ENCODE assay signal across 21 cellular contexts in the genomic region with DNA sequence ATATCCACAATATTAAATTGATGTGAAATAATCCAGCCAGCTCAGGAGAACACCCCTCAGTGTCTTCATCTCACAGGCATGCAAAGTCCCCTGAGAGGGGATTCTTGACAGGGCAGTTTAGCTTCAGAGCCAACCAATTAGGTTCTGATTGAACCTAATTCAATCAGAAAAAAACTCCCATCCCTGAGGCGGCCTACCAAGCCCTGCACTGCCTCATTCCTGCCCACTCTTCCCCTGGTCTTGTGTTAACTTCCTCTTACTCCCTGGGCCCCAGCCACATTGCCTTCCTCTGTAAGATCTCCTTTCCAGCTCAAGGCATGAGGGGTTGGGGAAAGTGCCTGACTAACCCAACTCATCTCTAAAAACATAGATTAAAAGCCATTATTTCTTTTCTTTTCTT. TPM values are rescaled to one million over a fixed set of nuclear protein-coding genes. Genes with fewer than 3 reads are reported as not detected.
DNase-seq lines count a peak whose midpoint lies in the region; ATAC-seq and TF ChIP-seq lines count a peak whose summit lies in the region.
"Had no signal": no experiment of that assay in that cellular context is flagged by ENCODE, and none has a peak within 500 bp of the region (broad histone marks: within the 10 kb centered on the region; RNA-seq: fewer than 3 reads in every experiment).

No MANE protein-coding gene starts in this region.

- 28 to 52% (median 44%) methylated on average over 1 of the region's 1 CpG for WGBS in spleen, 5 donors

- H3K4me1 ChIP-seq in right atrium auricular region, result peaks cover 0 to 39% of the 10 kb centered on the region in 2 donors
- peaks cover 0 to 56% (median 24%) of the 10 kb centered on the region in 6 donors for H3K4me1 ChIP-seq in spleen
- H3K4me1 ChIP-seq: A549 had no signal

- peaks cover 1% of the 10 kb centered on the region for H3K27me3 Mint-ChIP-seq in activated naive CD4-positive, alpha-beta T cell treated with anti-CD3 and anti-CD28 coated beads, Interleukin-2, amount 50 U/mL, for 24 hours
- H3K27me3 Mint-ChIP-seq: CD4-positive, alpha-beta T cell had no signal

- H3K4me3 ChIP-seq in right atrium auricular region (no peak overlapping the region), spleen (no peak overlapping the region)
- H3K4me3 ChIP-seq: A549, vagina had no signal

- H3K27me3 ChIP-seq in right atrium auricular region (no peaks in the 10 kb centered on the region), spleen (replicated peaks in 1 of 7) (no peaks in the 10 kb centered on the region)
- H3K27me3 ChIP-seq: vagina had no signal

- no peak for TF ChIP-seq POLR2A in spleen (IDR thresholded peaks at IDR 0.05)

- H3K27ac ChIP-seq in right atrium auricular region (peak overlapping the region; percentile 35 to 50), spleen (peak overlapping the region in 5 of 8 donors; percentile 41 to 73 (median 64))
- H3K27ac ChIP-seq: A549, vagina had no signal

- intact Hi-C loops in spleen (cut with DNase I; ENCODE audit: low total_unique reads), result no loop called here

- no peaks in the 10 kb centered on the region for H3K4me1 Mint-ChIP-seq in activated naive CD4-positive, alpha-beta T cell treated with anti-CD3 and anti-CD28 coated beads, Interleukin-2, amount 50 U/mL, for 24 hours
- H3K4me1 Mint-ChIP-seq: activated B cell treated with CpG ODN at 0.5 μM for 24 hours, IgD-negative memory B cell had no signal

- DNase-seq in activated naive CD4-positive, alpha-beta T cell treated with anti-CD3 and anti-CD28 coated beads, Interleukin-2, amount 50 U/mL, for 72 hours (ENCODE audit: low spot score in 2 of 2), result no peak
- DNase-seq in UCSD-AML1 (lab: John Stamatoyannopoulos, UW; ENCODE audit: unreplicated experiment) (peak; percentile 44), right atrium auricular region (ENCODE audit: low spot score) (no peak), spleen (no peak), KG1 (lab: John Stamatoyannopoulos, UW) (no peak)
- DNase-seq in stimulated activated CD4-positive, alpha-beta T cell treated with anti-CD3 and anti-CD28 coated beads, Interleukin-2, amount 100 ng/mL, for 24 hours, result no peak
- DNase-seq: activated B cell treated with CpG ODN at 0.5 μM for 24 hours; activated CD8-positive, alpha-beta memory T cell treated with anti-CD3 and anti-CD28 coated beads for 24 hours; amniotic stem cell; CD4-positive, alpha-beta T cell; effector CD8-positive, alpha-beta T cell; kidney glomerular epithelial cell; NCI-H1092; NCI-H774; stimulated activated CD4-positive, alpha-beta T cell treated with anti-CD3 and anti-CD28 coated beads, Interleukin-2, amount 100 ng/mL, for 48 hours had no signal

- no peaks in the 10 kb centered on the region for H3K9me3 Mint-ChIP-seq in activated naive CD4-positive, alpha-beta T cell treated with anti-CD3 and anti-CD28 coated beads, Interleukin-2, amount 50 U/mL, for 24 hours
- H3K9me3 Mint-ChIP-seq in activated naive CD4-positive, alpha-beta T cell treated with anti-CD3 and anti-CD28 coated beads, Interleukin-2, amount 50 U/mL, for 72 hours, result no peaks in the 10 kb centered on the region
- H3K9me3 Mint-ChIP-seq: activated B cell treated with CpG ODN at 0.5 μM for 24 hours had no signal

- H3K9me3 ChIP-seq in right atrium auricular region (no peaks in the 10 kb centered on the region), spleen (peaks cover 0 to 3% (median under 1%) of the 10 kb centered on the region in 8 donors)
- H3K9me3 ChIP-seq: A549, vagina had no signal

- H3K27ac Mint-ChIP-seq in activated naive CD4-positive, alpha-beta T cell treated with anti-CD3 and anti-CD28 coated beads, Interleukin-2, amount 50 U/mL, for 24 hours, result peak overlapping the region; percentile 13
- H3K27ac Mint-ChIP-seq in activated naive CD4-positive, alpha-beta T cell treated with anti-CD3 and anti-CD28 coated beads, Interleukin-2, amount 50 U/mL, for 72 hours, result no peak overlapping the region
- H3K27ac Mint-ChIP-seq: activated B cell treated with CpG ODN at 0.5 μM for 24 hours; CD4-positive, alpha-beta T cell; IgD-negative memory B cell; T-helper 1 cell treated with Interleukin-12 subunit alpha and Interleukin-12 subunit beta and Interleukin-4 antibody, amounts not matched to agents 30 μg/mL and 1 μg/mL, for 36 hours had no signal

- no peak overlapping the region for H3K4me3 Mint-ChIP-seq in activated naive CD4-positive, alpha-beta T cell treated with anti-CD3 and anti-CD28 coated beads, Interleukin-2, amount 50 U/mL, for 24 hours
- H3K4me3 Mint-ChIP-seq: activated B cell treated with CpG ODN at 0.5 μM for 24 hours; CD4-positive, alpha-beta T cell; IgD-negative memory B cell; T-helper 1 cell treated with Interleukin-12 subunit alpha and Interleukin-12 subunit beta and Interleukin-4 antibody, amounts not matched to agents 30 μg/mL and 1 μg/mL, for 36 hours had no signal

- H3K36me3 ChIP-seq in right atrium auricular region (no peaks in the 10 kb centered on the region), spleen (no peaks in the 10 kb centered on the region)
- H3K36me3 ChIP-seq: vagina had no signal

- H3K36me3 Mint-ChIP-seq in activated naive CD4-positive, alpha-beta T cell treated with anti-CD3 and anti-CD28 coated beads, Interleukin-2, amount 50 U/mL, for 24 hours, result peaks cover 2% of the 10 kb centered on the region
- H3K36me3 Mint-ChIP-seq in activated naive CD4-positive, alpha-beta T cell treated with anti-CD3 and anti-CD28 coated beads, Interleukin-2, amount 50 U/mL, for 72 hours, result peaks cover 0 to 3% of the 10 kb centered on the region in 2 donors

- no peak for ATAC-seq in activated naive CD4-positive, alpha-beta T cell treated with anti-CD3 and anti-CD28 coated beads, Interleukin-2, amount 50 U/mL, for 72 hours
- no peak for ATAC-seq in GM19395 (IDR thresholded peaks at IDR 0.05; ENCODE audit: unreplicated experiment)
- ATAC-seq: A549 had no signal

- TF ChIP-seq CTCF in right atrium auricular region (IDR thresholded peaks at IDR 0.05) (no peak), spleen (IDR thresholded peaks at IDR 0.05 in 8 of 11, conservative IDR thresholded peaks at IDR 0.05 in 3 of 11) (no peak)

RNA-seq across cellular contexts. Expression of a gene that starts 46.1 kb away (rescaled TPM):
- 10 to 100 TPM in 1 of 2 donors, 1 to 10 TPM in 1; 1.7 to 34.5 TPM for total RNA-seq in activated naive CD4-positive, alpha-beta T cell treated with anti-CD3 and anti-CD28 coated beads, Interleukin-2, amount 50 U/mL, for 72 hours
- total RNA-seq in right atrium auricular region, result 10 to 100 TPM; 30.6 to 37.8 TPM
- 100 to 1,000 TPM in 6 of 7 donors, 10 to 100 TPM in 1; 75.2 to 143 (median 128) TPM for total RNA-seq in spleen
- 10 to 100 TPM in 1 of 3 donors, 1 to 10 TPM in 2; 8.1 to 17.5 (median 9.8) TPM for polyA plus RNA-seq in spleen
- total RNA-seq: activated B cell treated with CpG ODN at 0.5 μM for 24 hours had no signal
